In genomic region chr22:20016734-20017621, GRCh38 we compare ENCODE assay signal across 8 cellular contexts. TPM values are rescaled to one million over a fixed set of nuclear protein-coding genes. Genes with fewer than 3 reads are reported as not detected.
DNase-seq lines count a peak whose midpoint lies in the region; ATAC-seq and TF ChIP-seq lines count a peak whose summit lies in the region.

Gene ARVCF, minus strand, starts transcription at chr22:20016823. Its CDS starts 26,029 bp downstream, at chr22:19990794.

- H3K4me1 Mint-ChIP-seq in activated CD8-positive, alpha-beta T cell treated with anti-CD3 and anti-CD28 coated beads, Interleukin-2, amount 10 ng/mL, durations not matched to agents 7 days and 5 days (ENCODE audit: low read depth): peaks cover 26% of the 10 kb centered on the region

- H3K27ac ChIP-seq in AG04450 (ENCODE audit: low read depth, low read length) (no peak within 1 kb of the TSS), lower lobe of right lung (peak within 1 kb of the TSS; percentile 11)

- H3K4me3 Mint-ChIP-seq in activated CD8-positive, alpha-beta T cell treated with anti-CD3 and anti-CD28 coated beads, Interleukin-2, amount 10 ng/mL, durations not matched to agents 7 days and 5 days: peak within 1 kb of the TSS; percentile 82

- CTCF ChIA-PET in AG04450 (lab: Charles Lee): no interaction called here
- CTCF ChIA-PET in activated CD8-positive, alpha-beta T cell treated with anti-CD3 and anti-CD28 coated beads, Interleukin-2, amount 10 ng/mL, durations not matched to agents 7 days and 5 days (lab: Charles Lee): interaction anchor here (1.5 kb wide), 1 partner anchor 112 kb away, joined by 4 read pairs; no protein-coding TSS in a partner anchor

- peaks cover 3% of the 10 kb centered on the region for H3K36me3 Mint-ChIP-seq in activated CD8-positive, alpha-beta T cell treated with anti-CD3 and anti-CD28 coated beads, Interleukin-2, amount 10 ng/mL, durations not matched to agents 7 days and 5 days (ENCODE audit: low read depth)

- DNase-seq in AG04450 (ENCODE audit: low read depth, low spot score) (peak; percentile 73), NCI-H82 (lab: John Stamatoyannopoulos, UW) (peak; percentile 89), lower lobe of right lung (peak; percentile 90)
- DNase-seq in activated CD8-positive, alpha-beta T cell treated with anti-CD3 and anti-CD28 coated beads, Interleukin-2, amount 10 ng/mL, durations not matched to agents 7 days and 5 days: peak; percentile 92
- peak; percentile 89 for DNase-seq in effector CD4-positive, alpha-beta T cell
- peak; percentile 87 to 89 for DNase-seq in stimulated activated CD4-positive, alpha-beta T cell treated with anti-CD3 and anti-CD28 coated beads, Interleukin-4, amount 100 ng/mL, for 48 hours (ENCODE audit: low read depth in 2 of 2)

- H3K9me3 ChIP-seq in AG04450 (ENCODE audit: control insufficient read depth, insufficient read depth, low read length) (peaks cover 4% of the 10 kb centered on the region; the same call in 1 of the 2 replicates), lower lobe of right lung (no peaks in the 10 kb centered on the region)

- peak; percentile 59 for ATAC-seq in GM18873 (IDR thresholded peaks at IDR 0.05; ENCODE audit: low FRiP score, unreplicated experiment)
- ATAC-seq in HG03439 (IDR thresholded peaks at IDR 0.05; ENCODE audit: unreplicated experiment): peak; percentile 59
- peak; percentile 74 for ATAC-seq in activated CD8-positive, alpha-beta T cell treated with anti-CD3 and anti-CD28 coated beads, Interleukin-2, amount 10 ng/mL, durations not matched to agents 7 days and 5 days
- ATAC-seq in lower lobe of right lung: peak; percentile 76 to 84

- no peaks in the 10 kb centered on the region for H3K9me3 Mint-ChIP-seq in activated CD8-positive, alpha-beta T cell treated with anti-CD3 and anti-CD28 coated beads, Interleukin-2, amount 10 ng/mL, durations not matched to agents 7 days and 5 days (ENCODE audit: insufficient read depth)

- TF ChIP-seq CTCF in AG04450 (IDR thresholded peaks at IDR 0.05; ENCODE audit: low read depth, low read length) (no peak), lower lobe of right lung (IDR thresholded peaks at IDR 0.05) (peak; percentile 11)

- H3K4me1 ChIP-seq in lower lobe of right lung: peaks cover 46% of the 10 kb centered on the region

- H3K27me3 ChIP-seq in AG04450 (ENCODE audit: control insufficient read depth, insufficient read depth, low read length): peaks cover 29% of the 10 kb centered on the region
- no peaks in the 10 kb centered on the region for H3K27me3 ChIP-seq in lower lobe of right lung (ENCODE audit: low read depth)

- H3K4me3 ChIP-seq in AG04450 (ENCODE audit: low read depth, low read length): peak within 1 kb of the TSS; percentile 59
- peak within 1 kb of the TSS; percentile 92 for H3K4me3 ChIP-seq in lower lobe of right lung

- POLR2A ChIA-PET in AG04450 (lab: Yijun Ruan, JAX): no interaction called here
- POLR2A ChIA-PET in activated CD8-positive, alpha-beta T cell treated with anti-CD3 and anti-CD28 coated beads, Interleukin-2, amount 10 ng/mL, durations not matched to agents 7 days and 5 days (lab: Charles Lee): no interaction called here

- peaks cover 31% of the 10 kb centered on the region for H3K27me3 Mint-ChIP-seq in activated CD8-positive, alpha-beta T cell treated with anti-CD3 and anti-CD28 coated beads, Interleukin-2, amount 10 ng/mL, durations not matched to agents 7 days and 5 days (ENCODE audit: low read depth)

- H3K27ac Mint-ChIP-seq in activated CD8-positive, alpha-beta T cell treated with anti-CD3 and anti-CD28 coated beads, Interleukin-2, amount 10 ng/mL, durations not matched to agents 7 days and 5 days: no peak within 1 kb of the TSS

- intact Hi-C loops in lower lobe of right lung (cut with DNase I): no loop called here

- H3K36me3 ChIP-seq in lower lobe of right lung: no peaks in the 10 kb centered on the region

RNA-seq across cellular contexts. Expression of gene ARVCF, which starts in this region (rescaled TPM):
- 5.6 and 8.2 TPM in 2 replicates for polyA plus RNA-seq in AG04450 (2011; rRNA removed)
- polyA minus RNA-seq in AG04450 (2011; rRNA and poly(A)+ RNA removed): 6.6 and 12.0 TPM in 2 replicates
- 1 to 10 TPM in 1 of 2 experiments, under 1 TPM in 1; 0.86 to 1.4 TPM for total RNA-seq in activated CD8-positive, alpha-beta T cell treated with anti-CD3 and anti-CD28 coated beads, Interleukin-2, amount 10 ng/mL, durations not matched to agents 7 days and 5 days
- total RNA-seq in lower lobe of right lung: 16.8 TPM
